In genomic region chr11:86798988-86799387, GRCh38 we compare ENCODE assay signal across 12 cellular contexts. TPM values are rescaled to one million over a fixed set of nuclear protein-coding genes. Genes with fewer than 3 reads are reported as not detected.
DNase-seq lines count a peak whose midpoint lies in the region; TF ChIP-seq lines count a peak whose summit lies in the region.
"Had no signal": no experiment of that assay in that cellular context is flagged by ENCODE, and none has a peak within 500 bp of the region (broad histone marks: within the 10 kb centered on the region; RNA-seq: fewer than 3 reads in every experiment).

No MANE protein-coding gene starts in this region.

- H3K36me3 Mint-ChIP-seq in MCF 10A (ENCODE audit: insufficient read depth, unreplicated experiment) (no peaks in the 10 kb centered on the region), mesothelial cell of epicardium (no peaks in the 10 kb centered on the region)
- no peaks in the 10 kb centered on the region for H3K36me3 Mint-ChIP-seq in T-helper 2 cell treated with Interferon-gamma antibody and Interleukin-4, amounts not matched to agents 5 μg/mL and 100 μg/mL, for 36 hours (ENCODE audit: low read depth)

- H3K27ac ChIP-seq in breast epithelium (peak overlapping the region in 1 of 2 donors; percentile 60), uterus (peak overlapping the region; percentile 91 to 94), OCI-LY7 (ENCODE audit: low read depth, low read length, poor library complexity, severe bottlenecking) (no peak overlapping the region)

- H3K9me3 ChIP-seq in breast epithelium (no peaks in the 10 kb centered on the region), uterus (no peaks in the 10 kb centered on the region), OCI-LY7 (ENCODE audit: low read length) (no peaks in the 10 kb centered on the region)

- CTCF ChIA-PET in MCF 10A (lab: Yijun Ruan, JAX), result interaction anchor here (0.7 to 1.7 kb wide), 7 partner anchors 50 to 435 kb away, joined by 3 to 7 read pairs (median 3); no protein-coding TSS in a partner anchor
- CTCF ChIA-PET in OCI-LY7 (lab: Charles Lee; ENCODE audit: unreplicated experiment), result no interaction called here

- TF ChIP-seq CTCF in MCF 10A (IDR thresholded peaks at IDR 0.05; ENCODE audit: unreplicated experiment), result no peak
- no peak for TF ChIP-seq CTCF in breast epithelium (IDR thresholded peaks at IDR 0.05)
- peak; percentile 6 for TF ChIP-seq CTCF in cardiac fibroblast (IDR thresholded peaks at IDR 0.05; ENCODE audit: low read depth, low read length)
- no peak for TF ChIP-seq CTCF in mesothelial cell of epicardium (IDR thresholded peaks at IDR 0.05; ENCODE audit: unreplicated experiment)
- TF ChIP-seq CTCF in uterus (IDR thresholded peaks at IDR 0.05), result no peak
- no peak for TF ChIP-seq CTCF in OCI-LY7 (conservative IDR thresholded peaks at IDR 0.05; ENCODE audit: low read length)
- no peak for TF ChIP-seq CTCF in GM13976 (IDR thresholded peaks at IDR 0.05; ENCODE audit: borderline replicate concordance, control extremely low read depth, extremely low read depth, insufficient read depth, missing control alignments)

- H3K4me1 ChIP-seq in breast epithelium (no peaks in the 10 kb centered on the region), uterus (peaks cover 0 to 4% of the 10 kb centered on the region in 2 donors), OCI-LY7 (ENCODE audit: insufficient read depth, low read length, poor library complexity, severe bottlenecking) (no peaks in the 10 kb centered on the region)

- H3K9me2 ChIP-seq in OCI-LY7 (ENCODE audit: insufficient read depth, low read length), result no peaks in the 10 kb centered on the region

- POLR2A ChIA-PET in MCF 10A (lab: Yijun Ruan, JAX) (interaction anchor here (0.5 to 0.9 kb wide), 3 partner anchors 14 to 1134 kb away, joined by 3 read pairs; partner anchors contain the start of gene CREBZF), OCI-LY7 (lab: Charles Lee) (no interaction called here)

- no peaks in the 10 kb centered on the region for H3K36me3 ChIP-seq in breast epithelium
- no peaks in the 10 kb centered on the region for H3K36me3 ChIP-seq in uterus
- no peaks in the 10 kb centered on the region for H3K36me3 ChIP-seq in OCI-LY7 (ENCODE audit: insufficient read depth, low read length)

- no peaks in the 10 kb centered on the region for H3K27me3 ChIP-seq in breast epithelium
- H3K27me3 ChIP-seq in uterus, result no peaks in the 10 kb centered on the region

- no peak overlapping the region for H3K27ac Mint-ChIP-seq in MCF 10A (ENCODE audit: low read depth, unreplicated experiment)
- no peak overlapping the region for H3K27ac Mint-ChIP-seq in mesothelial cell of epicardium
- no peak overlapping the region for H3K27ac Mint-ChIP-seq in T-helper 2 cell treated with Interferon-gamma antibody and Interleukin-4, amounts not matched to agents 5 μg/mL and 100 μg/mL, for 36 hours
- H3K27ac Mint-ChIP-seq: activated naive CD8-positive, alpha-beta T cell treated with anti-CD3 and anti-CD28 coated beads for 36 hours had no signal

- H3K9me3 Mint-ChIP-seq in MCF 10A (ENCODE audit: unreplicated experiment) (no peaks in the 10 kb centered on the region), mesothelial cell of epicardium (no peaks in the 10 kb centered on the region)
- no peaks in the 10 kb centered on the region for H3K9me3 Mint-ChIP-seq in T-helper 2 cell treated with Interferon-gamma antibody and Interleukin-4, amounts not matched to agents 5 μg/mL and 100 μg/mL, for 36 hours

- in situ Hi-C loops in GM13976 (cut with MboI; ENCODE audit: low sequenced_read_pairs, unreplicated experiment), result no loop called here

- no peaks in the 10 kb centered on the region for H4K20me1 ChIP-seq in OCI-LY7 (ENCODE audit: insufficient read depth, low read length)

- H3K4me3 Mint-ChIP-seq in MCF 10A (ENCODE audit: unreplicated experiment) (no peak overlapping the region), mesothelial cell of epicardium (peak overlapping the region; percentile 69)
- H3K4me3 Mint-ChIP-seq in T-helper 2 cell treated with Interferon-gamma antibody and Interleukin-4, amounts not matched to agents 5 μg/mL and 100 μg/mL, for 36 hours, result no peak overlapping the region
- H3K4me3 Mint-ChIP-seq: activated naive CD8-positive, alpha-beta T cell treated with anti-CD3 and anti-CD28 coated beads for 36 hours had no signal

- BruUV-seq in MCF 10A (replicated peaks; lab: Mats Ljungman, UMichigan) (no TSS peak), OCI-LY7 (replicated peaks; lab: Mats Ljungman, UMichigan) (no TSS peak)

- TF ChIP-seq POLR2A in breast epithelium (IDR thresholded peaks at IDR 0.05) (no peak), uterus (IDR thresholded peaks at IDR 0.05) (no peak)

- no peaks in the 10 kb centered on the region for H3K79me2 ChIP-seq in OCI-LY7 (ENCODE audit: insufficient read depth, low read depth, low read length)

- H3K4me1 Mint-ChIP-seq in MCF 10A (ENCODE audit: insufficient read depth, unreplicated experiment) (peaks cover 6% of the 10 kb centered on the region), mesothelial cell of epicardium (peaks cover 56% of the 10 kb centered on the region)
- H3K4me1 Mint-ChIP-seq in T-helper 2 cell treated with Interferon-gamma antibody and Interleukin-4, amounts not matched to agents 5 μg/mL and 100 μg/mL, for 36 hours (ENCODE audit: low read depth), result peaks cover 6% of the 10 kb centered on the region

- no peak overlapping the region for H2AFZ ChIP-seq in OCI-LY7 (ENCODE audit: low read length)

- intact Hi-C loops in MCF 10A (cut with micrococcal nuclease), result no loop called here
- intact Hi-C loops in breast epithelium (cut with DNase I; ENCODE audit: low total_unique reads), result no loop called here
- intact Hi-C loops in uterus (cut with DNase I; ENCODE audit: low total_unique reads), result loop anchor here (10.0 kb wide), 1 partner anchor 114 kb away; no protein-coding TSS in a partner anchor
- intact Hi-C loops in OCI-LY7 (cut with micrococcal nuclease; ENCODE audit: unreplicated experiment), result no loop called here

- H3K4me2 ChIP-seq in OCI-LY7 (ENCODE audit: low read length), result no peak overlapping the region

- H3K27me3 Mint-ChIP-seq in MCF 10A (ENCODE audit: insufficient read depth, unreplicated experiment), result no peaks in the 10 kb centered on the region
- H3K27me3 Mint-ChIP-seq in mesothelial cell of epicardium (ENCODE audit: low read depth), result no peaks in the 10 kb centered on the region
- peaks cover 61% of the 10 kb centered on the region for H3K27me3 Mint-ChIP-seq in T-helper 2 cell treated with Interferon-gamma antibody and Interleukin-4, amounts not matched to agents 5 μg/mL and 100 μg/mL, for 36 hours (ENCODE audit: low read depth)

- DNase-seq in MCF 10A (ENCODE audit: unreplicated experiment) (peak; percentile 20), breast epithelium (ENCODE audit: low spot score in 2 of 2) (no peak), cardiac fibroblast (ENCODE audit: low read depth in 2 of 2) (peak; percentile 87 to 92), mesothelial cell of epicardium (ENCODE audit: low spot score in 2 of 2, unreplicated experiment in 2 of 2) (no peak), uterus (peak; percentile 38 to 68), OCI-LY7 (ENCODE audit: low spot score) (no peak), GM13976 (ENCODE audit: low spot score) (no peak)
- no peak for DNase-seq in T-helper 2 cell treated with Interferon-gamma antibody and Interleukin-4, amounts not matched to agents 5 μg/mL and 100 μg/mL, for 36 hours (ENCODE audit: low spot score)
- DNase-seq: activated CD4-positive, alpha-beta T cell treated with anti-CD3 and anti-CD28 coated beads for 4 hours; activated naive CD8-positive, alpha-beta T cell treated with anti-CD3 and anti-CD28 coated beads for 36 hours; SHP77 treated with DMSO at 0.1 percent for 48 hours; stimulated activated CD4-positive, alpha-beta T cell treated with anti-CD3 and anti-CD28 coated beads, Interleukin-2, amount 100 ng/mL, for 48 hours had no signal

- H3K4me3 ChIP-seq in breast epithelium (no peak overlapping the region), cardiac fibroblast (replicated peaks in 1 of 2; ENCODE audit: low read depth in 2 of 2, low read length in 2 of 2) (no peak overlapping the region), uterus (no peak overlapping the region), OCI-LY7 (ENCODE audit: low read depth, low read length, poor library complexity, severe bottlenecking) (no peak overlapping the region)

RNA-seq across cellular contexts. Expression of gene PRSS23, which starts 1.4 kb away (rescaled TPM):
- total RNA-seq in MCF 10A (2022), result 9.8 and 13.8 TPM in 2 replicates
- 10 to 100 TPM; 25.2 to 53.7 (median 33.0) TPM for total RNA-seq in breast epithelium
- total RNA-seq in mesothelial cell of epicardium, result 28.3 to 29.9 TPM (median 29.4 TPM) in 3 replicates
- 100 to 1,000 TPM in 2 of 4 donors, 10 to 100 TPM in 2; 28.8 to 126 (median 106) TPM for total RNA-seq in uterus
- not detected in 2 replicates for total RNA-seq in OCI-LY7 (2014; rRNA removed; shearing (Covaris generic))
- not detected in 2 replicates for total RNA-seq in OCI-LY7 (2022)

Comparison
In these comparisons a context has a peak if more than half of its experiments do, and no peak if none do; other contexts are left out.
1. DNase-seq: peak in MCF 10A (single experiment), cardiac fibroblast (2 of 2) and uterus (2 of 2); none in breast epithelium (0 of 2), mesothelial cell of epicardium (0 of 2), OCI-LY7 (single experiment), GM13976 (single experiment) and T-helper 2 cell treated with Interferon-gamma antibody and Interleukin-4, amounts not matched to agents 5 μg/mL and 100 μg/mL, for 36 hours (single experiment).